In the genomic region with DNA sequence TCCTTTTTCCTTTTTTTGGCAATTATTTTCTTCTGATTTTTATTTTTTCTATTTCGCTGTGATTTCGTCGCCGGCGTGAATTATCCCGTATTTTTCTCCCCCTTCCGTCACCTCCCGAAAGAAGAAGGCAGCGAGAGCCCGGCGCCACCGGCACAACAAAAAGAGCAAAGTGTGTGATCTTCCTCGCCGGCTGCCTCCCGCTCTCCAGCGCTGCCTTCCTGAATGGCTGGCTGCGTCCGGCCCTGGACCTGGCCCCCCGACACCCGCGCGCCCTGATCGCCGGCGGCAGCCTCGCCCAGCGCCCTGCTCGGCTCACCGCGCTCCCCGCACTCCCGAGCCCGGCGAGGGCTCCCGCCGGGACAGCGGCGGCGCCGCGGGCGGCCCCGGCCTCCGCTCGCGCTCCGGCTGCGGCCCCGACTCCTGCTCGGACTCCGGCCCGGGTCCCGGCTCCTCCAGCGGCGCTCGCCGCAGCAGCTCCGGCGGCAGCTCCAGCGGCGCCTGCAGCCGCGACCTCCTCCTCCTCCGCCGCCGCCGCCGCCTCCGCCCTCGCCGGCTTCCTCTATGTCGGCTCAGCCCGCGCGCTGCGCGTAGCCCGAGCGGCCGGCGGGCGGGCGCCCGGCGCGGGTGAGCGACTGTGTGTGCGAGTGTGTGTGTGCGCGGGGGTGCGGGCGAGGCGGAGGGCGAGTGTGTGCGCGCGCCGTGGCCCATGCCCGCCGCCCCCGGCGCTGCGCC, we compare ENCODE assay signal across 8 cellular contexts. TPM values are rescaled to one million over a fixed set of nuclear protein-coding genes. Genes with fewer than 3 reads are reported as not detected.
DNase-seq lines count a peak whose midpoint lies in the region; ATAC-seq and TF ChIP-seq lines count a peak whose summit lies in the region.

No MANE protein-coding gene starts in this region.

- H3K27me3 ChIP-seq in liver (ENCODE audit: control insufficient read depth in 4 of 4, insufficient read depth in 4 of 4, low read length in 3 of 4), result peaks cover 0 to 12% (median 3%) of the 10 kb centered on the region in 4 donors
- peaks cover 0 to 14% of the 10 kb centered on the region in 2 donors for H3K27me3 ChIP-seq in tibial nerve

- H3K9me3 ChIP-seq in liver (ENCODE audit: control insufficient read depth in 4 of 4, low read length in 3 of 4) (no peaks in the 10 kb centered on the region), tibial nerve (no peaks in the 10 kb centered on the region)

- TF ChIP-seq CTCF in choroid plexus epithelial cell (conservative IDR thresholded peaks at IDR 0.05; ENCODE audit: low read depth, low read length) (no peak), liver (IDR thresholded peaks at IDR 0.05; ENCODE audit: low read depth, low read length, missing input control) (no peak), tibial nerve (IDR thresholded peaks at IDR 0.05) (peak in 1 of 5 experiments; percentile 12)

- H3K36me3 ChIP-seq in liver (ENCODE audit: control insufficient read depth in 4 of 4, insufficient read depth in 3 of 4, low read depth in 1 of 4, low read length in 3 of 4) (no peaks in the 10 kb centered on the region), tibial nerve (peaks cover 0 to 8% (median 0%) of the 10 kb centered on the region in 3 donors)

- H3K4me1 ChIP-seq in liver (ENCODE audit: control insufficient read depth in 4 of 4, insufficient read depth in 4 of 4, low read length in 3 of 4) (peaks cover 2 to 48% (median 30%) of the 10 kb centered on the region in 4 donors), tibial nerve (peaks cover 0 to 8% (median 2%) of the 10 kb centered on the region in 4 donors)

- TF ChIP-seq POLR2A in tibial nerve (IDR thresholded peaks at IDR 0.05), result no peak

- H3K4me3 ChIP-seq in choroid plexus epithelial cell (ENCODE audit: low read depth, low read length) (peak overlapping the region; percentile 69), liver (ENCODE audit: low read depth in 1 of 3, low read length in 3 of 3) (peak overlapping the region in 2 of 3 donors; percentile 56 to 70), tibial nerve (peak overlapping the region; percentile 58 to 94 (median 72))

- H3K9ac ChIP-seq in liver (ENCODE audit: low read depth in 1 of 2, low read length in 2 of 2), result peak overlapping the region in 1 of 2 donors; percentile 81

- TF ChIP-seq EP300 in tibial nerve (IDR thresholded peaks at IDR 0.05), result no peak

- TF ChIP-seq RAD21 in liver (IDR thresholded peaks at IDR 0.05), result no peak

- under 1% methylated on average over 103 of the region's 103 CpGs for WGBS in liver
- 0% methylated on average over 39 to 102 of the region's 103 CpGs for WGBS in tibial nerve, 2 donors

- H3K27ac ChIP-seq in liver (ENCODE audit: low read depth in 1 of 2, low read length in 2 of 2) (peak overlapping the region; percentile 21 to 59), tibial nerve (peak overlapping the region; percentile 84 to 95 (median 89))

- DNase-seq in activated naive CD4-positive, alpha-beta T cell treated with Interleukin-2 at 50 U/mL for 16 hours, result peak; percentile 41
- no peak for DNase-seq in activated naive CD4-positive, alpha-beta T cell (lab: John Stamatoyannopoulos, UW)
- peak; percentile 69 for DNase-seq in RKO (ENCODE audit: low spot score)
- no peak for DNase-seq in choroid plexus epithelial cell (ENCODE audit: low read depth)
- DNase-seq in tibial nerve (ENCODE audit: low spot score in 2 of 2), result no peak

- ATAC-seq in HG02973 (IDR thresholded peaks at IDR 0.05; ENCODE audit: unreplicated experiment) (peak; percentile 35), GM21619 (IDR thresholded peaks at IDR 0.05; ENCODE audit: unreplicated experiment) (no peak)

TF ChIP-seq in liver, 16 proteins besides CTCF, POLR2A, EP300 and RAD21:
- TF ChIP-seq HNF4A (conservative IDR thresholded peaks at IDR 0.05) (no peak), YY1 (IDR thresholded peaks at IDR 0.05) (no peak), ATF3 (IDR thresholded peaks at IDR 0.05) (no peak), ZBTB33 (IDR thresholded peaks at IDR 0.05) (no peak), FOXA1 (IDR thresholded peaks at IDR 0.05) (no peak), TAF1 (conservative IDR thresholded peaks at IDR 0.05) (no peak), FOXA2 (IDR thresholded peaks at IDR 0.05) (no peak), HNF4G (IDR thresholded peaks at IDR 0.05) (no peak), NR2F2 (IDR thresholded peaks at IDR 0.05) (no peak), JUND (IDR thresholded peaks at IDR 0.05) (no peak), SP1 (IDR thresholded peaks at IDR 0.05) (no peak), GABPA (IDR thresholded peaks at IDR 0.05 in 1 of 2, conservative IDR thresholded peaks at IDR 0.05 in 1 of 2) (no peak), EGR1 (IDR thresholded peaks at IDR 0.05; ENCODE audit: low read depth in 2 of 2) (no peak), RXRA (IDR thresholded peaks at IDR 0.05) (no peak)
- TF ChIP-seq, protein P1, sequence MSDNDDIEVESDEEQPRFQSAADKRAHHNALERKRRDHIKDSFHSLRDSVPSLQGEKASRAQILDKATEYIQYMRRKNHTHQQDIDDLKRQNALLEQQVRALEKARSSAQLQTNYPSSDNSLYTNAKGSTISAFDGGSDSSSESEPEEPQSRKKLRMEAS (IDR thresholded peaks at IDR 0.05), result no peak
- TF ChIP-seq, protein P2, sequence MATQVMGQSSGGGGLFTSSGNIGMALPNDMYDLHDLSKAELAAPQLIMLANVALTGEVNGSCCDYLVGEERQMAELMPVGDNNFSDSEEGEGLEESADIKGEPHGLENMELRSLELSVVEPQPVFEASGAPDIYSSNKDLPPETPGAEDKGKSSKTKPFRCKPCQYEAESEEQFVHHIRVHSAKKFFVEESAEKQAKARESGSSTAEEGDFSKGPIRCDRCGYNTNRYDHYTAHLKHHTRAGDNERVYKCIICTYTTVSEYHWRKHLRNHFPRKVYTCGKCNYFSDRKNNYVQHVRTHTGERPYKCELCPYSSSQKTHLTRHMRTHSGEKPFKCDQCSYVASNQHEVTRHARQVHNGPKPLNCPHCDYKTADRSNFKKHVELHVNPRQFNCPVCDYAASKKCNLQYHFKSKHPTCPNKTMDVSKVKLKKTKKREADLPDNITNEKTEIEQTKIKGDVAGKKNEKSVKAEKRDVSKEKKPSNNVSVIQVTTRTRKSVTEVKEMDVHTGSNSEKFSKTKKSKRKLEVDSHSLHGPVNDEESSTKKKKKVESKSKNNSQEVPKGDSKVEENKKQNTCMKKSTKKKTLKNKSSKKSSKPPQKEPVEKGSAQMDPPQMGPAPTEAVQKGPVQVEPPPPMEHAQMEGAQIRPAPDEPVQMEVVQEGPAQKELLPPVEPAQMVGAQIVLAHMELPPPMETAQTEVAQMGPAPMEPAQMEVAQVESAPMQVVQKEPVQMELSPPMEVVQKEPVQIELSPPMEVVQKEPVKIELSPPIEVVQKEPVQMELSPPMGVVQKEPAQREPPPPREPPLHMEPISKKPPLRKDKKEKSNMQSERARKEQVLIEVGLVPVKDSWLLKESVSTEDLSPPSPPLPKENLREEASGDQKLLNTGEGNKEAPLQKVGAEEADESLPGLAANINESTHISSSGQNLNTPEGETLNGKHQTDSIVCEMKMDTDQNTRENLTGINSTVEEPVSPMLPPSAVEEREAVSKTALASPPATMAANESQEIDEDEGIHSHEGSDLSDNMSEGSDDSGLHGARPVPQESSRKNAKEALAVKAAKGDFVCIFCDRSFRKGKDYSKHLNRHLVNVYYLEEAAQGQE (IDR thresholded peaks at IDR 0.05), result no peak

RNA-seq across cellular contexts. Expression of gene NR2F1, which starts 0.9 kb away (rescaled TPM):
- total RNA-seq in liver (10 to 100 TPM; 10.3 to 10.9 TPM), tibial nerve (10 to 100 TPM; 64.9 to 81.3 (median 67.6) TPM)
- 10 to 100 TPM in 1 of 2 donors, 1 to 10 TPM in 1; 3.9 to 13.0 TPM for polyA plus RNA-seq in liver

RNA-seq across cellular contexts. Expression of gene NR2F1-AS1, which starts 2.9 kb away (rescaled TPM):
- total RNA-seq in liver, result 1 to 10 TPM; 2.3 to 4.0 TPM
- 1 to 10 TPM; 2.0 TPM for polyA plus RNA-seq in liver
- total RNA-seq in tibial nerve, result 10 to 100 TPM; 13.5 to 38.4 (median 35.4) TPM

Comparison
In these comparisons a context has a peak if more than half of its experiments do, and no peak if none do; other contexts are left out.
1. DNase-seq: peak in activated naive CD4-positive, alpha-beta T cell treated with Interleukin-2 at 50 U/mL for 16 hours (single experiment) and RKO (single experiment); none in activated naive CD4-positive, alpha-beta T cell (0 of 4), choroid plexus epithelial cell (single experiment) and tibial nerve (0 of 2).
2. RNA of gene NR2F1, which starts 0.9 kb away (total RNA-seq): 64.9 to 81.3 TPM in tibial nerve; 10.3 to 10.9 TPM in liver; every median in the first group is over 4 times any median in the second.
3. Peak in every context shown above with its lines, with median percentiles within 50 percentile points of each other: H3K4me3 ChIP-seq.